ENCODE assay signal across 28 cellular contexts in genomic region chr21:28309596-28309995, GRCh38.
"Had no signal": no experiment of that assay in that cellular context is flagged by ENCODE, and none has a peak within 500 bp of the region (broad histone marks: within the 10 kb centered on the region; RNA-seq: fewer than 3 reads in every experiment).

No MANE protein-coding gene starts in this region.

- H3K9me3 Mint-ChIP-seq: activated CD4-positive, alpha-beta T cell treated with anti-CD3 and anti-CD28 coated beads, Interleukin-2, amount 10 ng/mL, durations not matched to agents 24 days and 14 days had no signal

- H3K4me3 ChIP-seq: ascending aorta, SJCRH30 had no signal

- H3K27me3 ChIP-seq: ascending aorta, SJCRH30 had no signal

- H3K27me3 Mint-ChIP-seq: activated CD4-positive, alpha-beta memory T cell treated with anti-CD3 and anti-CD28 coated beads for 36 hours; activated CD4-positive, alpha-beta T cell treated with anti-CD3 and anti-CD28 coated beads, Interleukin-2, amount 10 ng/mL, durations not matched to agents 24 days and 14 days; activated naive CD8-positive, alpha-beta T cell treated with anti-CD3 and anti-CD28 coated beads, Interleukin-2, amount 50 U/mL, for 24 hours had no signal

- H3K4me1 Mint-ChIP-seq: activated CD4-positive, alpha-beta T cell treated with anti-CD3 and anti-CD28 coated beads, Interleukin-2, amount 10 ng/mL, durations not matched to agents 24 days and 14 days; activated naive CD8-positive, alpha-beta T cell treated with anti-CD3 and anti-CD28 coated beads, Interleukin-2, amount 50 U/mL, for 24 hours had no signal

- H3K4me3 Mint-ChIP-seq: activated CD4-positive, alpha-beta memory T cell treated with anti-CD3 and anti-CD28 coated beads for 36 hours; activated CD4-positive, alpha-beta T cell treated with anti-CD3 and anti-CD28 coated beads, Interleukin-2, amount 10 ng/mL, durations not matched to agents 24 days and 14 days; activated naive CD8-positive, alpha-beta T cell treated with anti-CD3 and anti-CD28 coated beads, Interleukin-2, amount 50 U/mL, for 24 hours; activated T-cell treated with anti-CD3 and anti-CD28 coated beads, Interleukin-2, amount 50 U/mL, for 4 hours; brain; WTC11 had no signal

- H3K27ac Mint-ChIP-seq: activated CD4-positive, alpha-beta memory T cell treated with anti-CD3 and anti-CD28 coated beads for 36 hours; activated CD4-positive, alpha-beta T cell treated with anti-CD3 and anti-CD28 coated beads, Interleukin-2, amount 10 ng/mL, durations not matched to agents 24 days and 14 days; activated naive CD4-positive, alpha-beta T cell treated with anti-CD3 and anti-CD28 coated beads, Interleukin-2, amount 50 U/mL, for 72 hours; activated naive CD8-positive, alpha-beta T cell treated with anti-CD3 and anti-CD28 coated beads, Interleukin-2, amount 50 U/mL, for 24 hours; WTC11 had no signal

- DNase-seq: activated CD4-positive, alpha-beta memory T cell treated with anti-CD3 and anti-CD28 coated beads for 36 hours; activated CD4-positive, alpha-beta T cell treated with anti-CD3 and anti-CD28 coated beads, Interleukin-2, amount 10 ng/mL, durations not matched to agents 24 days and 14 days; activated CD4-positive, CD25-positive, alpha-beta regulatory T cell treated with anti-CD3 and anti-CD28 coated beads, Interleukin-2, amount 50 U/mL, for 72 hours; activated CD8-positive, alpha-beta memory T cell treated with anti-CD3 and anti-CD28 coated beads for 24 hours; activated effector memory CD4-positive, alpha-beta T cell treated with anti-CD3 and anti-CD28 coated beads, Interleukin-2, amount 50 U/mL, for 16 hours; activated naive CD4-positive, alpha-beta T cell treated with Interleukin-2 at 50 U/mL for 16 hours; activated naive CD8-positive, alpha-beta T cell treated with anti-CD3 and anti-CD28 coated beads, Interleukin-2, amount 50 U/mL, for 24 hours; activated T-cell treated with anti-CD3 and anti-CD28 coated beads, Interleukin-2, amount 50 U/mL, for 4 hours; amniotic stem cell; NCI-H1092; NCI-H1417 treated with DMSO at 0.1 percent for 48 hours; NCI-H1694; NCI-H2029; NCI-H345; NCI-H510A; NCI-H526 treated with DMSO at 0.1 percent for 48 hours; NK-92 treated with Interleukin-12 subunit alpha and Interleukin-12 subunit beta, amount 100 ng/mL, for 24 hours; OCI-M1; Right ventricle myocardium superior; SJCRH30; SK-N-SH had no signal

- H3K27ac ChIP-seq: ascending aorta, KMS-11, RWPE1, SJCRH30 had no signal

- H3K9ac ChIP-seq: KMS-11, SK-N-SH had no signal

- H3K9me3 ChIP-seq: SJCRH30 had no signal

- H3K36me3 ChIP-seq: ascending aorta, SJCRH30 had no signal

- H3K4me2 ChIP-seq: KMS-11, SK-N-SH had no signal

- ATAC-seq: activated naive CD4-positive, alpha-beta T cell treated with anti-CD3 and anti-CD28 coated beads, Interleukin-2, amount 50 U/mL, for 72 hours; activated naive CD8-positive, alpha-beta T cell treated with anti-CD3 and anti-CD28 coated beads, Interleukin-2, amount 50 U/mL, for 24 hours; activated T-cell treated with anti-CD3 and anti-CD28 coated beads, Interleukin-2, amount 50 U/mL, for 4 hours; Panc1; WTC11 had no signal

- H3K36me3 Mint-ChIP-seq: activated CD4-positive, alpha-beta memory T cell treated with anti-CD3 and anti-CD28 coated beads for 36 hours; brain had no signal

- H3K4me1 ChIP-seq: ascending aorta, SJCRH30 had no signal
